Comparison of ENCODE assay signal across 8 cellular contexts in genomic region chr4:153344131-153345010, GRCh38. TPM values are rescaled to one million over a fixed set of nuclear protein-coding genes. Genes with fewer than 3 reads are reported as not detected.
A peak's percentile ranks its signal among the peaks of the same experiment; 100 is the strongest.
DNase-seq lines count a peak whose midpoint lies in the region; ATAC-seq and FAIRE-seq lines count a peak whose summit lies in the region.

MND1 (plus strand) TSS chr4:153344688; CDS start chr4:153344738, 50 bp downstream.

- H3K9me3 ChIP-seq in aorta (ENCODE audit: control insufficient read depth, low read length): no peaks in the 10 kb centered on the region

- DNase-seq in GM18507 (ENCODE audit: extremely low spot score, insufficient read length, low read depth): peak; percentile 82
- peak; percentile 46 for DNase-seq in NCI-H1694 treated with DMSO at 0.1 percent for 48 hours (lab: John Stamatoyannopoulos, UW)
- DNase-seq in anterior cingulate cortex (lab: John Stamatoyannopoulos, UW): peak; percentile 14 to 85 (median 66)
- peak; percentile 87 for DNase-seq in hepatic stellate cell (ENCODE audit: low spot score)
- DNase-seq in renal cortical epithelial cell (ENCODE audit: low read depth): peak; percentile 32
- peak; percentile 90 to 97 for DNase-seq in aorta

- no peaks in the 10 kb centered on the region for H3K4me1 ChIP-seq in aorta (ENCODE audit: control insufficient read depth in 1 of 2, insufficient read depth in 2 of 2, low read length in 2 of 2)

- intact Hi-C loops in T-helper 2 cell treated with Interferon-gamma antibody and Interleukin-4, amounts not matched to agents 100 ng/mL and 5 ng/mL, for 36 hours (cut with micrococcal nuclease): loop anchor here (1.0 to 10.0 kb wide), 8 partner anchors 78 to 1210 kb away; partner anchors contain the start of gene PLRG1
- intact Hi-C loops in aorta (cut with DNase I): loop anchor here (1.0 to 10.0 kb wide), 8 partner anchors 58 to 408 kb away; partner anchors contain the start of gene TMEM131L (in 2 of the 2)

- no peaks in the 10 kb centered on the region for H3K27me3 ChIP-seq in aorta (ENCODE audit: control insufficient read depth in 1 of 2, insufficient read depth in 2 of 2, low read length in 1 of 2)

- peak; percentile 73 for ATAC-seq in HG02938 (IDR thresholded peaks at IDR 0.05; ENCODE audit: unreplicated experiment)
- peak; percentile 97 for ATAC-seq in aorta (ENCODE audit: low FRiP score)

- H3K27ac ChIP-seq in aorta (ENCODE audit: low read depth in 1 of 2, low read length in 2 of 2): no peak within 1 kb of the TSS

- H3K36me3 ChIP-seq in aorta (ENCODE audit: control insufficient read depth in 1 of 2, insufficient read depth in 2 of 2, low read length in 1 of 2): no peaks in the 10 kb centered on the region

- 1% methylated on average over 86 of the region's 86 CpGs for WGBS in aorta, 2 donors

- H3K4me3 ChIP-seq in aorta (ENCODE audit: low read length in 2 of 2): peak within 1 kb of the TSS; percentile 71 to 93

- peak; percentile 78 for FAIRE-seq in GM18507 (lab: Jason Lieb, UNC)

RNA-seq across cellular contexts. Expression of gene MND1, which starts in this region (rescaled TPM):
- 20.9 and 21.1 TPM in 2 replicates for total RNA-seq in T-helper 2 cell treated with Interferon-gamma antibody and Interleukin-4, amounts not matched to agents 100 ng/mL and 5 ng/mL, for 36 hours
- 2.4 and 9.0 TPM in 2 replicates for total RNA-seq in renal cortical epithelial cell
- 1 to 10 TPM in 1 of 2 donors, under 1 TPM in 1; 0.81 to 1.3 TPM for total RNA-seq in aorta
- polyA plus RNA-seq in aorta: under 1 TPM in 1 of 2 donors, not detected in 1; 0.23 TPM

Comparison
In these comparisons a context has a peak if more than half of its experiments do, and no peak if none do; other contexts are left out.
1. DNase-seq: peak in every context shown above with its lines; median percentile 94 in aorta; 87 in hepatic stellate cell; 82 in GM18507; 66 in anterior cingulate cortex; 46 in NCI-H1694 treated with DMSO at 0.1 percent for 48 hours; 32 in renal cortical epithelial cell.